Comparison of ENCODE assay signal across 15 cellular contexts in the genomic region with DNA sequence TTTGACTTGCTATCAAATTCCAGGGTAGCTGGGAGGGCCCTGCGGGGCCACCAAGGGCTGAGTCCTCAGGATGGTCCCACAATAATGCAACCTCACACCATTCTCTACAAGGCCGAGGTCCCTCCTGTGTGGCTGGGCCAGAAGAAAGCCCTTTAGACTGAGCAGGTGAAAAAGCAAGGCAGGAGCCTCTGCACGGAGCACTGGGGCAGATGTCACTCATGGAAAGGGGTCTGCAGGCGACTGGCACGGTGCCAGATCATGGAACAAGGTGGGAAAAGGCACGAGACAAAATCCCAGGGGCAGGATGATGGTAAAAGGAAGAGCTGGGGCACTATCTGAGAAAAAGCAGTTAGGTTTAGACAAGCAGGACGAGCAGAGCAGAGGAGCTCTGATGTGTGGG. TPM values are rescaled to one million over a fixed set of nuclear protein-coding genes. Genes with fewer than 3 reads are reported as not detected.
DNase-seq lines count a peak whose midpoint lies in the region; ATAC-seq and TF ChIP-seq lines count a peak whose summit lies in the region.
"Had no signal": no experiment of that assay in that cellular context is flagged by ENCODE, and none has a peak within 500 bp of the region (broad histone marks: within the 10 kb centered on the region; RNA-seq: fewer than 3 reads in every experiment).

No MANE protein-coding gene starts in this region.

- TF ChIP-seq EP300 in stomach (IDR thresholded peaks at IDR 0.05) = no peak

- H3K79me2 ChIP-seq in Loucy (ENCODE audit: insufficient read depth, low read length) = peaks cover 86% of the 10 kb centered on the region

- H3K36me3 ChIP-seq in Loucy (ENCODE audit: insufficient read depth, low read length) = peaks cover 95% of the 10 kb centered on the region
- peaks cover 0 to 40% (median 0%) of the 10 kb centered on the region in 4 donors for H3K36me3 ChIP-seq in stomach

- H3K4me3 Mint-ChIP-seq in effector memory CD8-positive, alpha-beta T cell = no peak overlapping the region
- H3K4me3 Mint-ChIP-seq: activated B cell treated with CpG ODN at 0.5 μM for 24 hours; activated naive CD8-positive, alpha-beta T cell had no signal

- H3K4me3 ChIP-seq in Loucy (ENCODE audit: low read length, poor library complexity, severe bottlenecking) (peak overlapping the region; percentile 60), stomach (no peak overlapping the region), lower leg skin (ENCODE audit: low read depth, poor library complexity, severe bottlenecking) (no peak overlapping the region)

- no peak for ATAC-seq in effector memory CD8-positive, alpha-beta T cell (replicated peaks)

- H3K9me3 ChIP-seq in Loucy (ENCODE audit: insufficient read depth, low read depth, low read length) (no peaks in the 10 kb centered on the region), stomach (no peaks in the 10 kb centered on the region)
- H3K9me3 ChIP-seq: Caco-2 had no signal

- no peaks in the 10 kb centered on the region for H3K9me2 ChIP-seq in Loucy (replicated peaks; ENCODE audit: low read depth, low read length)

- H3K27ac ChIP-seq in stomach = no peak overlapping the region

- peaks cover 48% of the 10 kb centered on the region for H4K20me1 ChIP-seq in Loucy (ENCODE audit: insufficient read depth, low read length, poor library complexity, severe bottlenecking)

- H3K36me3 Mint-ChIP-seq in effector memory CD8-positive, alpha-beta T cell (ENCODE audit: insufficient read depth) = no peaks in the 10 kb centered on the region

- no peaks in the 10 kb centered on the region for H3K9me3 Mint-ChIP-seq in effector memory CD8-positive, alpha-beta T cell
- H3K9me3 Mint-ChIP-seq: activated B cell treated with CpG ODN at 0.5 μM for 24 hours had no signal

- no peaks in the 10 kb centered on the region for H3K27me3 ChIP-seq in Loucy (ENCODE audit: insufficient read depth, low read length, poor library complexity, severe bottlenecking)
- H3K27me3 ChIP-seq in stomach = no peaks in the 10 kb centered on the region

- H3K4me1 Mint-ChIP-seq in effector memory CD8-positive, alpha-beta T cell (ENCODE audit: low read depth in 2 of 2) = no peaks in the 10 kb centered on the region
- H3K4me1 Mint-ChIP-seq: activated B cell treated with CpG ODN at 0.5 μM for 24 hours had no signal

- intact Hi-C loops in stomach (cut with DNase I; ENCODE audit: low total_unique reads) = no loop called here
- intact Hi-C loops in lower leg skin (cut with DNase I; ENCODE audit: low total_unique reads) = no loop called here

- peak overlapping the region; percentile 46 for H3K9ac ChIP-seq in Loucy (ENCODE audit: low read depth, low read length, poor library complexity, severe bottlenecking)

- no peaks in the 10 kb centered on the region for H3K27me3 Mint-ChIP-seq in effector memory CD8-positive, alpha-beta T cell
- H3K27me3 Mint-ChIP-seq: activated B cell treated with CpG ODN at 0.5 μM for 24 hours; activated naive CD8-positive, alpha-beta T cell had no signal

- H2AFZ ChIP-seq in Loucy (ENCODE audit: low read length) = no peak overlapping the region

- WGBS in stomach, 5 donors = 64 to 75% (median 68%) methylated on average over 7 of the region's 7 CpGs
- 56 to 63% methylated on average over 7 of the region's 7 CpGs for WGBS in lower leg skin, 2 donors

- H3K27ac Mint-ChIP-seq in effector memory CD8-positive, alpha-beta T cell = peak overlapping the region; percentile 18 to 45
- H3K27ac Mint-ChIP-seq: activated B cell treated with CpG ODN at 0.5 μM for 24 hours; activated naive CD8-positive, alpha-beta T cell had no signal

- no peaks in the 10 kb centered on the region; the same call in 1 of the 2 replicates for H3F3A ChIP-seq in Loucy (ENCODE audit: low read depth)

- TF ChIP-seq CTCF in Loucy (conservative IDR thresholded peaks at IDR 0.05; ENCODE audit: low read length) = no peak
- no peak for TF ChIP-seq CTCF in stomach (IDR thresholded peaks at IDR 0.05)
- TF ChIP-seq CTCF in lower leg skin (IDR thresholded peaks at IDR 0.05) = no peak

- TF ChIP-seq POLR2A in stomach (IDR thresholded peaks at IDR 0.05) = no peak
- TF ChIP-seq POLR2A in lower leg skin (IDR thresholded peaks at IDR 0.05) = no peak

- peak overlapping the region; percentile 68 for H3K4me2 ChIP-seq in Loucy (ENCODE audit: low read depth, low read length, poor library complexity, severe bottlenecking)

- DNase-seq in activated effector memory CD4-positive, alpha-beta T cell treated with anti-CD3 and anti-CD28 coated beads, Interleukin-2, amount 50 U/mL, for 16 hours = peak; percentile 43
- no peak for DNase-seq in activated effector memory CD4-positive, alpha-beta T cell treated with Interleukin-2 at 50 U/mL for 16 hours
- DNase-seq in effector memory CD8-positive, alpha-beta T cell = no peak
- DNase-seq in stomach (peak; percentile 17), NCI-H446 (lab: John Stamatoyannopoulos, UW) (no peak), HT-29 (ENCODE audit: low spot score) (no peak), lower leg skin (ENCODE audit: low spot score in 2 of 2) (no peak)
- DNase-seq: activated B cell treated with CpG ODN at 0.5 μM for 24 hours; activated CD8-positive, alpha-beta memory T cell treated with anti-CD3 and anti-CD28 coated beads, Interleukin-2, amount 50 U/mL, for 4 hours; Caco-2; dermis blood vessel endothelial cell; EL; NCI-H187 treated with DMSO at 0.1 percent for 48 hours had no signal

- peaks cover 41% of the 10 kb centered on the region for H3K4me1 ChIP-seq in Loucy (ENCODE audit: insufficient read depth, low read length, poor library complexity, severe bottlenecking)
- H3K4me1 ChIP-seq in stomach = peaks cover 0 to 1% (median under 1%) of the 10 kb centered on the region in 4 donors
- H3K4me1 ChIP-seq: Caco-2 had no signal

RNA-seq across cellular contexts. Expression of a gene that starts 16.1 kb away (rescaled TPM):
- total RNA-seq in stomach (10 to 100 TPM in 1 of 5 donors, 1 to 10 TPM in 4; 2.0 to 28.3 (median 3.3) TPM), lower leg skin (1 to 10 TPM; 1.2 to 4.4 (median 3.5) TPM)
- 1 to 10 TPM; 1.2 to 6.6 (median 2.7) TPM for polyA plus RNA-seq in stomach
- total RNA-seq in HT-29 (2014; rRNA removed; shearing (Covaris generic)) = 25.8 and 28.4 TPM in 2 replicates

Comparison
In these comparisons a context has a peak if more than half of its experiments do, and no peak if none do; other contexts are left out.
1. DNase-seq: peak in activated effector memory CD4-positive, alpha-beta T cell treated with anti-CD3 and anti-CD28 coated beads, Interleukin-2, amount 50 U/mL, for 16 hours (single experiment) and stomach (single experiment); none in activated effector memory CD4-positive, alpha-beta T cell treated with Interleukin-2 at 50 U/mL for 16 hours (single experiment), effector memory CD8-positive, alpha-beta T cell (0 of 3), NCI-H446 (0 of 2), HT-29 (single experiment) and lower leg skin (0 of 2).